22 cellular contexts compared by ENCODE assay signal in genomic region chr14:102759416-102759815, GRCh38. TPM values are rescaled to one million over a fixed set of nuclear protein-coding genes. Genes with fewer than 3 reads are reported as not detected.
DNase-seq lines count a peak whose midpoint lies in the region; ATAC-seq, FAIRE-seq and TF ChIP-seq lines count a peak whose summit lies in the region.
"Had no signal": no experiment of that assay in that cellular context is flagged by ENCODE, and none has a peak within 500 bp of the region (broad histone marks: within the 10 kb centered on the region; RNA-seq: fewer than 3 reads in every experiment).

No MANE protein-coding gene starts in this region.

- 0 out of 2 replicates have a peak, but pooled peaks cover 2% of the 10 kb centered on the region for H3K36me3 Mint-ChIP-seq in HFFc6 (ENCODE audit: low read depth)

- no peak for TF ChIP-seq EP300 in GM12878 (IDR thresholded peaks at IDR 0.05; ENCODE audit: borderline replicate concordance in 1 of 2, control insufficient read depth in 1 of 2, low read depth in 2 of 2, low read length in 2 of 2)

- H3K4me2 ChIP-seq in DND-41 (ENCODE audit: insufficient read depth, low read length) (no peak overlapping the region), GM12878 (ENCODE audit: control insufficient read depth, insufficient read depth) (no peak overlapping the region)

- TF ChIP-seq POLR2A in GM12878 (IDR thresholded peaks at IDR 0.05; ENCODE audit: low read depth, low read length) = no peak

- no peak overlapping the region for H3K4me3 Mint-ChIP-seq in HFFc6
- H3K4me3 Mint-ChIP-seq: activated CD8-positive, alpha-beta T cell treated with anti-CD3 and anti-CD28 coated beads for 36 hours had no signal

- ATAC-seq in DND-41 (ENCODE audit: insufficient read depth, low read depth) = peak; percentile 50; the same call in 2 of the 3 replicates
- no peak for ATAC-seq in GM12878
- ATAC-seq: activated CD8-positive, alpha-beta T cell treated with anti-CD3 and anti-CD28 coated beads for 36 hours; left cardiac atrium; sciatic nerve had no signal

- TF ChIP-seq CTCF in BE2C (IDR thresholded peaks at IDR 0.05; ENCODE audit: low read depth, low read length) (no peak), DND-41 (IDR thresholded peaks at IDR 0.05; ENCODE audit: borderline replicate concordance, extremely low read depth, low read length, poor library complexity, severe bottlenecking) (peak; percentile 13), GM12878 (IDR thresholded peaks at IDR 0.05 in 2 of 3, conservative IDR thresholded peaks at IDR 0.05 in 1 of 3; ENCODE audit: control insufficient read depth in 2 of 3, extremely low read depth in 1 of 3, insufficient read depth in 1 of 3, low read depth in 3 of 3, low read length in 3 of 3) (no peak), HFFc6 (IDR thresholded peaks at IDR 0.05) (no peak)

- H3K4me1 Mint-ChIP-seq in HFFc6 (ENCODE audit: low read depth) = peaks cover 9% of the 10 kb centered on the region

- TF ChIP-seq RAD21 in GM12878 (IDR thresholded peaks at IDR 0.05; ENCODE audit: insufficient read depth, low read depth, low read length) = 0 out of 2 replicates have a peak, but pooled peaks have one; percentile 15

- H3K9ac ChIP-seq in DND-41 (ENCODE audit: low read depth, low read length) (no peak overlapping the region), GM12878 (ENCODE audit: control insufficient read depth, insufficient read depth, low read length) (no peak overlapping the region)

- POLR2A ChIA-PET in GM12878 (lab: Charles Lee) = interaction anchor here (1.0 to 2.0 kb wide), 6 partner anchors 9 to 58 kb away, joined by 3 to 9 read pairs (median 4); no protein-coding TSS in a partner anchor

- no peaks in the 10 kb centered on the region for H3K9me3 Mint-ChIP-seq in HFFc6
- H3K9me3 Mint-ChIP-seq: activated CD8-positive, alpha-beta T cell treated with anti-CD3 and anti-CD28 coated beads for 36 hours had no signal

- FAIRE-seq in GM12878 (lab: Jason Lieb, UNC) = no peak

- H3K9me3 ChIP-seq in BE2C (no peaks in the 10 kb centered on the region), DND-41 (ENCODE audit: insufficient read depth, low read length, severe bottlenecking) (no peaks in the 10 kb centered on the region), GM12878 (replicated peaks; ENCODE audit: control insufficient read depth, insufficient read depth, low read length) (peaks cover 3% of the 10 kb centered on the region; the same call in 2 of the 3 replicates)
- H3K9me3 ChIP-seq: thoracic aorta had no signal

- H3K79me2 ChIP-seq in DND-41 (ENCODE audit: insufficient read depth, low read length) = no peaks in the 10 kb centered on the region
- no peaks in the 10 kb centered on the region for H3K79me2 ChIP-seq in GM12878 (ENCODE audit: control insufficient read depth, insufficient read depth, low read length)

- RAD21 ChIA-PET in GM12878 (lab: Charles Lee; ENCODE audit: unreplicated experiment) = interaction anchor here (1.0 to 3.6 kb wide), 4 partner anchors 15 to 64 kb away, joined by 3 to 42 read pairs (median 4); no protein-coding TSS in a partner anchor

- H2AFZ ChIP-seq in DND-41 (ENCODE audit: low read depth, low read length) (no peak overlapping the region), GM12878 (ENCODE audit: control insufficient read depth, low read depth, low read length) (no peak overlapping the region)

- H3K27ac ChIP-seq in DND-41 (ENCODE audit: low read length) = no peak overlapping the region
- H3K27ac ChIP-seq in GM12878 (ENCODE audit: control insufficient read depth, insufficient read depth) = no peak overlapping the region
- H3K27ac ChIP-seq: cardiac muscle cell, thoracic aorta had no signal

- intact Hi-C loops in GM12878 (cut with micrococcal nuclease; ENCODE audit: unreplicated experiment) (no loop called here), head of caudate nucleus (cut with DNase I) (no loop called here)

- no peak overlapping the region for H3K4me3 ChIP-seq in BE2C (ENCODE audit: low read depth, low read length)
- H3K4me3 ChIP-seq in DND-41 (ENCODE audit: low read depth in 1 of 2, low read length in 2 of 2) = no peak overlapping the region
- no peak overlapping the region for H3K4me3 ChIP-seq in GM12878
- H3K4me3 ChIP-seq: cardiac muscle cell, thoracic aorta had no signal

- H3K4me1 ChIP-seq in BE2C = no peaks in the 10 kb centered on the region
- H3K4me1 ChIP-seq in DND-41 (ENCODE audit: insufficient read depth, low read length) = peaks cover 3% of the 10 kb centered on the region; the same call in 1 of the 2 replicates
- H3K4me1 ChIP-seq in GM12878 (ENCODE audit: control insufficient read depth, insufficient read depth, low read length) = peaks cover 45% of the 10 kb centered on the region

- WGBS in GM12878 (ENCODE audit: insufficient coverage, insufficient replicate concordance, low lambda C conversion rate, missing lambda C conversion rate) = 73% methylated on average over 5 of the region's 5 CpGs

- no TSS peak for BruUV-seq in GM12878 (replicated peaks; lab: Mats Ljungman, UMichigan)

- in situ Hi-C loops in GM12878 (cut with MboI) = no loop called here

- peak; percentile 55 for DNase-seq in BE2C
- DNase-seq in DND-41 = peak; percentile 32
- peak; percentile 71 for DNase-seq in NCI-H2227 (lab: John Stamatoyannopoulos, UW; ENCODE audit: unreplicated experiment)
- DNase-seq in GM12878 (ENCODE audit: low read depth, low spot score) = no peak
- no peak for DNase-seq in OCI-M2 (lab: John Stamatoyannopoulos, UW; ENCODE audit: unreplicated experiment)
- no peak for DNase-seq in head of caudate nucleus
- DNase-seq in HFFc6 = no peak
- DNase-seq in cerebellar cortex (ENCODE audit: low spot score) = no peak
- DNase-seq: activated CD8-positive, alpha-beta T cell treated with anti-CD3 and anti-CD28 coated beads for 36 hours; C1 segment of cervical spinal cord; effector CD4-positive, alpha-beta T cell; EL; HCEC 1CT; hypothalamus; left cardiac atrium; NCI-H1105 treated with DMSO at 0.1 percent for 48 hours; nucleus accumbens; stimulated activated CD4-positive, alpha-beta T cell treated with anti-CD3 and anti-CD28 coated beads, Interleukin-2, amount 100 ng/mL, for 24 hours; T1000 had no signal

- SMC1A ChIA-PET in GM12878 (lab: Charles Lee; ENCODE audit: uncharacterized antibody, unreplicated experiment) = interaction anchor here (0.9 to 2.3 kb wide), 11 partner anchors 9 to 65 kb away, joined by 3 to 29 read pairs (median 4); no protein-coding TSS in a partner anchor

- H3K27me3 ChIP-seq in BE2C (no peaks in the 10 kb centered on the region), DND-41 (ENCODE audit: insufficient read depth, low read length, poor library complexity) (no peaks in the 10 kb centered on the region), GM12878 (replicated peaks in 1 of 2; ENCODE audit: control insufficient read depth in 2 of 2, insufficient read depth in 2 of 2, low read length in 1 of 2) (no peaks in the 10 kb centered on the region)
- H3K27me3 ChIP-seq: cardiac muscle cell had no signal

- no peak overlapping the region for H3K27ac Mint-ChIP-seq in HFFc6
- H3K27ac Mint-ChIP-seq: activated CD8-positive, alpha-beta T cell treated with anti-CD3 and anti-CD28 coated beads for 36 hours had no signal

- CTCF ChIA-PET in GM12878 (lab: Yijun Ruan, JAX) = interaction anchor here (0.7 to 4.1 kb wide), 11 partner anchors 9 to 165 kb away, joined by 3 to 47 read pairs (median 4); no protein-coding TSS in a partner anchor

- peaks cover 6% of the 10 kb centered on the region for H3K27me3 Mint-ChIP-seq in HFFc6 (ENCODE audit: insufficient read depth)

- no peaks in the 10 kb centered on the region for H4K20me1 ChIP-seq in DND-41 (ENCODE audit: insufficient read depth, low read length)
- H4K20me1 ChIP-seq in GM12878 (ENCODE audit: control insufficient read depth, insufficient read depth) = no peaks in the 10 kb centered on the region

- H3K36me3 ChIP-seq in BE2C = no peaks in the 10 kb centered on the region
- H3K36me3 ChIP-seq in DND-41 (ENCODE audit: insufficient read depth, low read length) = no peaks in the 10 kb centered on the region
- H3K36me3 ChIP-seq in GM12878 (ENCODE audit: control insufficient read depth in 2 of 2, insufficient read depth in 2 of 2, low read length in 1 of 2) = no peaks in the 10 kb centered on the region
- H3K36me3 ChIP-seq: cardiac muscle cell, thoracic aorta had no signal

TF ChIP-seq in GM12878, 131 proteins besides CTCF, POLR2A, EP300 and RAD21 (continues in another document):
- TF ChIP-seq NFXL1 (IDR thresholded peaks at IDR 0.05; ENCODE audit: borderline replicate concordance) (no peak), MEF2A (IDR thresholded peaks at IDR 0.05; ENCODE audit: insufficient read depth, low read depth, low read length) (no peak), NR2C2 (IDR thresholded peaks at IDR 0.05; ENCODE audit: borderline replicate concordance, control insufficient read depth, insufficient read length, low read depth) (no peak), JUND (IDR thresholded peaks at IDR 0.05; ENCODE audit: low read depth, low read length) (no peak), IKZF2 (IDR thresholded peaks at IDR 0.05) (no peak), EED (IDR thresholded peaks at IDR 0.05; ENCODE audit: low read depth) (no peak), RFX5 (IDR thresholded peaks at IDR 0.05; ENCODE audit: low read depth, low read length) (no peak), MTA2 (IDR thresholded peaks at IDR 0.05; ENCODE audit: low read depth) (no peak), CHD4 (IDR thresholded peaks at IDR 0.05) (no peak)

RNA-seq across cellular contexts. Expression of gene TRAF3, which starts 17.8 kb away (rescaled TPM):
- 19.8 TPM for polyA plus RNA-seq in BE2C (2012; ENCODE audit: insufficient read depth, insufficient read length, low read depth)
- 156 and 174 TPM in 2 replicates for total RNA-seq in GM12878 (2013; cell fraction: nucleolus; rRNA removed)
- 33.3 and 40.3 TPM in 2 replicates for total RNA-seq in GM12878 (2014; rRNA removed)
- 34.3 and 36.5 TPM in 2 replicates for total RNA-seq in GM12878 (2014; rRNA removed; fragmentation: Illumina TruSeq; extraction: Trizol)
- total RNA-seq in GM12878 (2021) = 55.2 and 60.1 TPM in 2 replicates
- polyA plus RNA-seq in GM12878 (2011; ENCODE audit: low read depth) = 27.5 TPM
- 66.3 and 70.1 TPM in 2 replicates for polyA plus RNA-seq in GM12878 (2011; rRNA removed)
- 68.7 and 74.7 TPM in 2 replicates for polyA plus RNA-seq in GM12878 (2011; cell fraction: cytosol; rRNA removed)
- 140 and 141 TPM in 2 replicates for polyA plus RNA-seq in GM12878 (2011; cell fraction: nucleus; rRNA removed)
- polyA plus RNA-seq in GM12878 (2012) = 47.2 and 61.2 TPM in 2 replicates
- polyA plus RNA-seq in GM12878 (2014; fragmentation: Illumina TruSeq; extraction: Trizol) = 18.1 and 33.6 TPM in 2 replicates
- polyA plus RNA-seq in GM12878 (2014; fragmentation: Nextera tagmentation; extraction: Ambion mirVana) = 1 to 10 TPM; 3.0 to 4.0 TPM
- 46.1 and 46.3 TPM in 2 replicates for polyA plus RNA-seq in GM12878 (2014; rRNA removed)
- 10 to 100 TPM; 36.4 to 40.9 TPM for polyA plus RNA-seq in GM12878 (2016; fragmentation: Nextera tagmentation; extraction: Ambion mirVana)
- 147 and 149 TPM in 2 replicates for polyA minus RNA-seq in GM12878 (2011; rRNA and poly(A)+ RNA removed)
- polyA minus RNA-seq in GM12878 (2011; cell fraction: cytosol; rRNA and poly(A)+ RNA removed) = 32.7 and 34.7 TPM in 2 replicates
- polyA minus RNA-seq in GM12878 (2011; cell fraction: nucleus; rRNA and poly(A)+ RNA removed) = 56.5 and 77.2 TPM in 2 replicates
- total RNA-seq in HFFc6 (2021; fragmentation: NEBNext Ultra II Directional; extraction: Animal tissue kit (Norgen Biotek cat#: 25700)) = 10 to 100 TPM; 19.9 to 28.8 (median 22.6) TPM

Comparison
In these comparisons a context has a peak if more than half of its experiments do, and no peak if none do; other contexts are left out.
1. DNase-seq: peak in BE2C (single experiment), DND-41 (single experiment) and NCI-H2227 (single experiment); none in GM12878 (single experiment), OCI-M2 (single experiment), head of caudate nucleus (0 of 42), HFFc6 (single experiment) and cerebellar cortex (single experiment).